In genomic region chr10:96229568-96230030, GRCh38 we compare ENCODE assay signal across 8 cellular contexts. TPM values are rescaled to one million over a fixed set of nuclear protein-coding genes. Genes with fewer than 3 reads are reported as not detected.
DNase-seq lines count a peak whose midpoint lies in the region; ATAC-seq and TF ChIP-seq lines count a peak whose summit lies in the region.

No MANE protein-coding gene starts in this region.

- no TSS peak for BruUV-seq in Panc1 (replicated peaks; lab: Mats Ljungman, UMichigan)

- no peaks in the 10 kb centered on the region for H3K36me3 ChIP-seq in Panc1 (ENCODE audit: control insufficient read depth, insufficient read depth, low read length)

- H3K9me3 Mint-ChIP-seq in activated T-cell treated with anti-CD3 and anti-CD28 coated beads, Interleukin-2, amount 50 U/mL, for 72 hours = no peaks in the 10 kb centered on the region

- POLR2A ChIA-PET in Panc1 (lab: Charles Lee) = no interaction called here

- no peaks in the 10 kb centered on the region for H3K36me3 Mint-ChIP-seq in activated T-cell treated with anti-CD3 and anti-CD28 coated beads, Interleukin-2, amount 50 U/mL, for 72 hours (ENCODE audit: insufficient read depth in 2 of 2)

- peak overlapping the region; percentile 30 for H3K27ac Mint-ChIP-seq in activated T-cell treated with anti-CD3 and anti-CD28 coated beads, Interleukin-2, amount 50 U/mL, for 72 hours

- ATAC-seq in HG03103 (IDR thresholded peaks at IDR 0.05; ENCODE audit: low read depth, unreplicated experiment) (peak; percentile 51), Panc1 (peak; percentile 84), HG02938 (IDR thresholded peaks at IDR 0.05; ENCODE audit: unreplicated experiment) (no peak)
- ATAC-seq in activated T-cell treated with anti-CD3 and anti-CD28 coated beads, Interleukin-2, amount 50 U/mL, for 72 hours (replicated peaks in 1 of 2) = peak; percentile 77 to 84

- H3K27me3 Mint-ChIP-seq in activated T-cell treated with anti-CD3 and anti-CD28 coated beads, Interleukin-2, amount 50 U/mL, for 72 hours (ENCODE audit: low read depth) = no peaks in the 10 kb centered on the region

- H3K27me3 ChIP-seq in Panc1 (ENCODE audit: control insufficient read depth, insufficient read depth, low read length) = no peaks in the 10 kb centered on the region

- H3K4me1 Mint-ChIP-seq in activated T-cell treated with anti-CD3 and anti-CD28 coated beads, Interleukin-2, amount 50 U/mL, for 72 hours (ENCODE audit: low read depth) = peaks cover 5% of the 10 kb centered on the region

- TF ChIP-seq CTCF in Panc1 (IDR thresholded peaks at IDR 0.05) (peak; percentile 98), fibroblast of pulmonary artery (IDR thresholded peaks at IDR 0.05; ENCODE audit: low read length, missing control alignments) (peak; percentile 78)

- CTCF ChIA-PET in Panc1 (lab: Charles Lee) = interaction anchor here (0.6 to 1.3 kb wide), 20 partner anchors 8 to 1200 kb away, joined by 3 to 8 read pairs (median 5); no protein-coding TSS in a partner anchor

- H3K9me3 ChIP-seq in Panc1 (ENCODE audit: control insufficient read depth, insufficient read depth, low read depth, low read length) = no peaks in the 10 kb centered on the region

- DNase-seq in DMS53 treated with DMSO at 0.1 percent for 48 hours (lab: John Stamatoyannopoulos, UW; ENCODE audit: unreplicated experiment) (peak; percentile 57), Panc1 (ENCODE audit: low read depth, low spot score) (peak; percentile 24), fibroblast of pulmonary artery (ENCODE audit: low read depth) (peak; percentile 73), nucleus accumbens (lab: John Stamatoyannopoulos, UW) (peak in 45 of 56 donors; percentile 2 to 75 (median 20)), superior temporal gyrus (ENCODE audit: extremely low spot score) (peak; percentile 63)
- peak; percentile 71 to 85 for DNase-seq in activated T-cell treated with anti-CD3 and anti-CD28 coated beads, Interleukin-2, amount 50 U/mL, for 72 hours

- in situ Hi-C loops in Panc1 (cut with HindIII; ENCODE audit: low pct_unique_long_range_greater_than_20kb, low sequenced_read_pairs) = no loop called here

- no peak overlapping the region for H3K4me3 Mint-ChIP-seq in activated T-cell treated with anti-CD3 and anti-CD28 coated beads, Interleukin-2, amount 50 U/mL, for 72 hours

- H3K27ac ChIP-seq in Panc1 (ENCODE audit: low read length) = no peak overlapping the region

- H3K4me1 ChIP-seq in Panc1 (ENCODE audit: control insufficient read depth, insufficient read depth, low read length) = no peaks in the 10 kb centered on the region

- intact Hi-C loops in Panc1 (cut with micrococcal nuclease; ENCODE audit: unreplicated experiment) = loop anchor here (2.0 kb wide), 1 partner anchor 63 kb away; no protein-coding TSS in a partner anchor

- H3K4me3 ChIP-seq in Panc1 (ENCODE audit: low read depth in 2 of 2, low read length in 2 of 2) (no peak overlapping the region), fibroblast of pulmonary artery (replicated peaks; ENCODE audit: low read depth, low read length) (no peak overlapping the region)

RNA-seq across cellular contexts. Expression of gene BLNK, which starts 41.8 kb away (rescaled TPM):
- total RNA-seq in Panc1 (2021; ENCODE audit: unreplicated experiment) = 0.10 TPM
- polyA plus RNA-seq in Panc1 (2012; ENCODE audit: insufficient read length) = not detected
- under 1 TPM in 1 of 2 donors, not detected in 1; 0.69 TPM for total RNA-seq in activated T-cell treated with anti-CD3 and anti-CD28 coated beads, Interleukin-2, amount 50 U/mL, for 72 hours

Comparison
In these comparisons a context has a peak if more than half of its experiments do, and no peak if none do; other contexts are left out.
1. DNase-seq: peak in every context shown above with its lines; median percentile 78 in activated T-cell treated with anti-CD3 and anti-CD28 coated beads, Interleukin-2, amount 50 U/mL, for 72 hours; 73 in fibroblast of pulmonary artery; 63 in superior temporal gyrus; 57 in DMS53 treated with DMSO at 0.1 percent for 48 hours; 24 in Panc1; 20 in nucleus accumbens.